Comparison of ENCODE assay signal across 8 cellular contexts in genomic region chr12:74539765-74540526, GRCh38. TPM values are rescaled to one million over a fixed set of nuclear protein-coding genes. Genes with fewer than 3 reads are reported as not detected.
DNase-seq lines count a peak whose midpoint lies in the region; ATAC-seq and TF ChIP-seq lines count a peak whose summit lies in the region.

No MANE protein-coding gene starts in this region.

- peaks cover 56% of the 10 kb centered on the region for H3K79me2 ChIP-seq in Karpas-422 (ENCODE audit: low read length)

- peak overlapping the region; percentile 80 for H3K4me3 ChIP-seq in CD8-positive, alpha-beta T cell (ENCODE audit: low read depth, low read length)
- H3K4me3 ChIP-seq in Karpas-422 (ENCODE audit: low read length) = peak overlapping the region; percentile 93
- peak overlapping the region; percentile 40 for H3K4me3 ChIP-seq in choroid plexus epithelial cell (ENCODE audit: low read depth, low read length)

- no peaks in the 10 kb centered on the region for H3K27me3 Mint-ChIP-seq in CD8-positive, alpha-beta T cell (ENCODE audit: low read depth)
- H3K27me3 Mint-ChIP-seq in natural killer cell (ENCODE audit: low read depth in 2 of 2) = no peaks in the 10 kb centered on the region

- peak overlapping the region; percentile 95 for H3K27ac Mint-ChIP-seq in CD8-positive, alpha-beta T cell
- peak overlapping the region; percentile 99 for H3K27ac Mint-ChIP-seq in natural killer cell

- ATAC-seq in CD8-positive, alpha-beta T cell = no peak
- ATAC-seq in natural killer cell = no peak
- ATAC-seq in GM19467 (IDR thresholded peaks at IDR 0.05; ENCODE audit: unreplicated experiment) = no peak

- H3K4me2 ChIP-seq in Karpas-422 (ENCODE audit: low read depth, low read length, poor library complexity, severe bottlenecking) = peak overlapping the region; percentile 97

- no peak for TF ChIP-seq CTCF in CD8-positive, alpha-beta T cell (IDR thresholded peaks at IDR 0.05)
- no peak for TF ChIP-seq CTCF in choroid plexus epithelial cell (conservative IDR thresholded peaks at IDR 0.05; ENCODE audit: low read depth, low read length)
- no peak for TF ChIP-seq CTCF in natural killer cell (IDR thresholded peaks at IDR 0.05)

- H4K20me1 ChIP-seq in Karpas-422 (ENCODE audit: insufficient read depth, low read depth, low read length) = peaks cover 42% of the 10 kb centered on the region

- CTCF ChIA-PET in CD8-positive, alpha-beta T cell (lab: Charles Lee) = no interaction called here

- H3K36me3 Mint-ChIP-seq in CD8-positive, alpha-beta T cell = peaks cover 55% of the 10 kb centered on the region
- peaks cover 6% of the 10 kb centered on the region for H3K36me3 Mint-ChIP-seq in natural killer cell

- H3K27me3 ChIP-seq in CD8-positive, alpha-beta T cell (ENCODE audit: insufficient read depth, low read length) = no peaks in the 10 kb centered on the region
- H3K27me3 ChIP-seq in Karpas-422 (ENCODE audit: low read length) = no peaks in the 10 kb centered on the region

- H3K27ac ChIP-seq in CD8-positive, alpha-beta T cell (ENCODE audit: low read depth, low read length) = no peak overlapping the region
- no peak overlapping the region; the same call in 1 of the 2 replicates for H3K27ac ChIP-seq in Karpas-422 (ENCODE audit: low read length)

- no peaks in the 10 kb centered on the region for H3K9me2 ChIP-seq in Karpas-422 (replicated peaks; ENCODE audit: insufficient read depth, low read length)

- H3K9ac ChIP-seq in Karpas-422 (ENCODE audit: low read length) = peak overlapping the region; percentile 91

- intact Hi-C loops in CD8-positive, alpha-beta T cell (cut with DNase I, micrococcal nuclease) = loop anchor here (5.0 to 10.0 kb wide), 3 partner anchors 935 to 1807 kb away; partner anchors contain the start of genes BBS10 (in 1 of the 2) and KRR1 (in 1 of the 2)
- intact Hi-C loops in natural killer cell (cut with micrococcal nuclease) = loop anchor here (5.0 to 10.0 kb wide), 2 partner anchors 55 to 518 kb away; no protein-coding TSS in a partner anchor

- H3K9me3 Mint-ChIP-seq in CD8-positive, alpha-beta T cell = peaks cover 8% of the 10 kb centered on the region
- no peaks in the 10 kb centered on the region for H3K9me3 Mint-ChIP-seq in natural killer cell

- peaks cover 59% of the 10 kb centered on the region for H3K4me1 Mint-ChIP-seq in CD8-positive, alpha-beta T cell (ENCODE audit: low read depth)
- peaks cover 57 to 73% of the 10 kb centered on the region in 2 donors for H3K4me1 Mint-ChIP-seq in natural killer cell

- peaks cover 43% of the 10 kb centered on the region for H3K4me1 ChIP-seq in CD8-positive, alpha-beta T cell (ENCODE audit: insufficient read depth, low read length)
- H3K4me1 ChIP-seq in Karpas-422 (ENCODE audit: low read length) = peaks cover 38% of the 10 kb centered on the region

- POLR2A ChIA-PET in CD8-positive, alpha-beta T cell (lab: Charles Lee) = no interaction called here

- peaks cover 11% of the 10 kb centered on the region for H3K36me3 ChIP-seq in CD8-positive, alpha-beta T cell (ENCODE audit: insufficient read depth, low read length)
- H3K36me3 ChIP-seq in Karpas-422 (ENCODE audit: insufficient read depth, low read length) = peaks cover 31% of the 10 kb centered on the region

- no peaks in the 10 kb centered on the region for H3K9me3 ChIP-seq in CD8-positive, alpha-beta T cell (ENCODE audit: low read length)
- no peaks in the 10 kb centered on the region for H3K9me3 ChIP-seq in Karpas-422 (ENCODE audit: low read length)

- peak overlapping the region; percentile 88 for H3K4me3 Mint-ChIP-seq in CD8-positive, alpha-beta T cell
- peak overlapping the region; percentile 98 for H3K4me3 Mint-ChIP-seq in natural killer cell

- DNase-seq in CD8-positive, alpha-beta T cell = no peak
- no peak for DNase-seq in Karpas-422
- DNase-seq in choroid plexus epithelial cell (ENCODE audit: low read depth) = peak; percentile 8
- no peak for DNase-seq in natural killer cell
- DNase-seq in amniotic stem cell (lab: John Stamatoyannopoulos, UW) = no peak
- no peak for DNase-seq in stimulated activated CD4-positive, alpha-beta T cell treated with anti-CD3 and anti-CD28 coated beads, Interleukin-4, amount 100 ng/mL, for 24 hours
- DNase-seq in NCI-H1694 (lab: John Stamatoyannopoulos, UW) = no peak

- no peak overlapping the region for H2AFZ ChIP-seq in Karpas-422 (ENCODE audit: low read length)

RNA-seq across cellular contexts. Expression of gene ATXN7L3B, which starts 2.3 kb away (rescaled TPM):
- 10 to 100 TPM; 31.9 to 33.2 TPM for total RNA-seq in CD8-positive, alpha-beta T cell
- total RNA-seq in Karpas-422 (2014; rRNA removed; shearing (Covaris generic); ENCODE audit: low replicate concordance) = 27.3 and 29.9 TPM in 2 replicates
- 10 to 100 TPM; 49.0 to 61.4 (median 51.6) TPM for total RNA-seq in natural killer cell

Comparison
In these comparisons a context has a peak if more than half of its experiments do, and no peak if none do; other contexts are left out.
1. H3K4me3 ChIP-seq: peak in every context shown above with its lines; median percentile 93 in Karpas-422; 80 in CD8-positive, alpha-beta T cell; 40 in choroid plexus epithelial cell.